Comparison of ENCODE assay signal across 8 cellular contexts in the genomic region with DNA sequence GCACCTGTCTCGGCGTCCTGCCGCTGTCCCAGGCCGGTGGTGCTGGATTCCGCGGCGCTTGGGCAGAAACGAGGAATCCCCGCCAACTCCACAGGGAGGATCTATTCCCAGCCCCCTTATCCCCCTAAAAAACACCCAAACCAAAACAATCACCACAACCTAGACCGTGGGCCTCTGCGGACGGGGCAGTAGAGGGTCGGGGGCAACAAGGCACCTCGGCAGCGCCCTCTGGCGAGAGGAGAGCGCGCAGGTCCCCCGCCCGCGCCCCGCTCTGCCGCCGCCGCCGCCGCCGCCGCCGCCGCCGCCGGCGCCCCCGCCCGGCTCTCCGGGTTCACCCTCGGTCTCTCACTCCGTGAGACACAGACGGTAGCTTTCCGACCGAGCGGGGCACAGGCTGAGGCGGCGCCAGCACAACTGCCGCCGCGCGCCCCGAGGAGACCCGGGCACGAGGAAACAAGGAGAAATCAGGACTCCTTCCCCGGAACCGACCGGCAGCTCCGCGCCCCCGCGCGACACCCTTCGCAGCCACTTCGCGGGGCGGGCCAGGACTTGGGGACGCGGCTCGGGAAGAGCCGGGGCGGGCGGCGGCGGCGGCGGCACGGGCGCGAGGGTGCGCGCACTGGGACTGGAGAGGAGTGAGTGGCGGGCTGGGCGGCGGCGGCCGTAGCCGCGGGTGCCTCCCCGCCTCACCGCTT. TPM values are rescaled to one million over a fixed set of nuclear protein-coding genes. Genes with fewer than 3 reads are reported as not detected.
A peak's percentile ranks its signal among the peaks of the same experiment; 100 is the strongest.
DNase-seq lines count a peak whose midpoint lies in the region; ATAC-seq and TF ChIP-seq lines count a peak whose summit lies in the region.

A gene (plus strand): TSS at position 360 of the 695 bp plus-strand sequence.

- WGBS in ectodermal cell, 2 experiments, result 0 to 1% methylated on average over 88 of the region's 88 CpGs

- H3K27ac ChIP-seq in HL-60 (replicated peaks) (no peak within 1 kb of the TSS), ectodermal cell (ENCODE audit: insufficient read depth, low read depth, low read length, poor library complexity, severe bottlenecking) (peak within 1 kb of the TSS; percentile 65)

- H3K4me3 Mint-ChIP-seq in stimulated activated naive CD8-positive, alpha-beta T cell treated with anti-CD3 and anti-CD28 coated beads, Interleukin-15, Interleukin-2, amounts not matched to agents 100 ng/mL and 50 ng/mL, for 24 hours, result peak within 1 kb of the TSS; percentile 64

- ATAC-seq in GM21360 (IDR thresholded peaks at IDR 0.05; ENCODE audit: unreplicated experiment), result peak; percentile 70

- TF ChIP-seq CTCF in HL-60 (IDR thresholded peaks at IDR 0.05; ENCODE audit: insufficient read depth, low read length), result no peak

- H3K27ac Mint-ChIP-seq in stimulated activated naive CD8-positive, alpha-beta T cell treated with anti-CD3 and anti-CD28 coated beads, Interleukin-15, Interleukin-2, amounts not matched to agents 100 ng/mL and 50 ng/mL, for 24 hours, result no peak within 1 kb of the TSS

- peak within 1 kb of the TSS; percentile 47 for H3K4me3 ChIP-seq in HL-60 (replicated peaks; ENCODE audit: insufficient read depth, low read length)
- H3K4me3 ChIP-seq in ectodermal cell (ENCODE audit: insufficient read depth, low read depth, low read length), result peak within 1 kb of the TSS; percentile 86

- H3K36me3 Mint-ChIP-seq in stimulated activated naive CD8-positive, alpha-beta T cell treated with anti-CD3 and anti-CD28 coated beads, Interleukin-15, Interleukin-2, amounts not matched to agents 100 ng/mL and 50 ng/mL, for 24 hours (ENCODE audit: low read depth), result no peaks in the 10 kb centered on the region

- H3K4me1 ChIP-seq in ectodermal cell (ENCODE audit: control insufficient read depth, insufficient read depth, low read length), result no peaks in the 10 kb centered on the region

- DNase-seq in EL (peak; percentile 8), HL-60 (ENCODE audit: low read depth in 1 of 2, low spot score in 1 of 2) (no peak), T1000 (lab: John Stamatoyannopoulos, UW) (peak; percentile 58), lung microvascular endothelial cell (ENCODE audit: low read depth in 2 of 2) (peak; percentile 34 to 55), 8988T (no peak)

- H3K27me3 ChIP-seq in HL-60 (ENCODE audit: insufficient read depth, poor library complexity, severe bottlenecking), result peaks cover 42% of the 10 kb centered on the region
- no peaks in the 10 kb centered on the region for H3K27me3 ChIP-seq in ectodermal cell (ENCODE audit: control insufficient read depth, insufficient read depth, low read length, poor library complexity, severe bottlenecking)

- H3K9me3 ChIP-seq in ectodermal cell (ENCODE audit: control insufficient read depth, low read length), result no peaks in the 10 kb centered on the region

- peaks cover 70% of the 10 kb centered on the region for H3K27me3 Mint-ChIP-seq in stimulated activated naive CD8-positive, alpha-beta T cell treated with anti-CD3 and anti-CD28 coated beads, Interleukin-15, Interleukin-2, amounts not matched to agents 100 ng/mL and 50 ng/mL, for 24 hours

- no peaks in the 10 kb centered on the region for H3K36me3 ChIP-seq in ectodermal cell (ENCODE audit: control insufficient read depth, insufficient read depth, low read length)

- H3K9me3 Mint-ChIP-seq in stimulated activated naive CD8-positive, alpha-beta T cell treated with anti-CD3 and anti-CD28 coated beads, Interleukin-15, Interleukin-2, amounts not matched to agents 100 ng/mL and 50 ng/mL, for 24 hours, result no peaks in the 10 kb centered on the region

- peaks cover 9% of the 10 kb centered on the region for H3K4me1 Mint-ChIP-seq in stimulated activated naive CD8-positive, alpha-beta T cell treated with anti-CD3 and anti-CD28 coated beads, Interleukin-15, Interleukin-2, amounts not matched to agents 100 ng/mL and 50 ng/mL, for 24 hours (ENCODE audit: low read depth)

RNA-seq across cellular contexts. Expression of the gene that starts here (rescaled TPM):
- polyA plus RNA-seq in ectodermal cell (2013, experiment 1 of 4), result 38.4 TPM
- 31.5 TPM for polyA plus RNA-seq in ectodermal cell (2013, experiment 2 of 4)
- 28.1 TPM for polyA plus RNA-seq in ectodermal cell (2013, experiment 3 of 4)
- polyA plus RNA-seq in ectodermal cell (2013, experiment 4 of 4), result 27.6 TPM
- not detected in 2 replicates for total RNA-seq in lung microvascular endothelial cell

Comparison
In these comparisons a context has a peak if more than half of its experiments do, and no peak if none do; other contexts are left out.
1. Peak in DNase-seq in lung microvascular endothelial cell; RNA of the gene not detected or under 1 TPM.
2. DNase-seq: peak in EL (single experiment) and T1000 (single experiment); none in HL-60 (0 of 2) and 8988T (single experiment).